Comparison of ENCODE assay signal across 29 cellular contexts in the genomic region with DNA sequence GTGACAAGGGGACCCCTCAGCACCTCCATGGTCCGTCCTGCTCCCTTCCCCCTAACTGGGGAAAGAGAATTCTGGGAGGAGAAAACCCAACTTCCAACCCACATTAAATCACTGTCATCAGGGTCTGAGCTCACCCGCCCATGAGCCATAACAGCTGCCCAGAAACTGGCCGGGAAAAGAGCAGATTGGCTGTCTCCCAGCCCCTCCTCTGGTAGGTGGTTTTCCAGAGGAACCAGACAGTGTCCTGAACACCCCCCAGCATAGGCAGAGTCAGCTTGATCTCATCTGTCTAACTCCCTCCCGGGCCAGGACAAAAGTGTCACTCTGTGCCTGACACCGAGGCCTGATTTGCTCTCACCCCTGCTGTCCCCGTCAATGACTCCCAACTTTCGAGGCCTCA.
"Had no signal": no experiment of that assay in that cellular context is flagged by ENCODE, and none has a peak within 500 bp of the region (broad histone marks: within the 10 kb centered on the region; RNA-seq: fewer than 3 reads in every experiment).

No MANE protein-coding gene starts in this region.

- H3K9me3 Mint-ChIP-seq: effector memory CD8-positive, alpha-beta T cell; naive thymus-derived CD8-positive, alpha-beta T cell had no signal

- H3K4me3 ChIP-seq: coronary artery, gastroesophageal sphincter, heart left ventricle, hepatocyte, left lung, right atrium auricular region, smooth muscle cell, suprapubic skin, transverse colon, vagina had no signal

- H3K4me3 Mint-ChIP-seq: effector memory CD8-positive, alpha-beta T cell; naive thymus-derived CD8-positive, alpha-beta T cell; stimulated activated naive CD8-positive, alpha-beta T cell treated with anti-CD3 and anti-CD28 coated beads, Interleukin-15, amount 100 ng/mL, for 72 hours had no signal

- H3K27ac ChIP-seq: coronary artery, foreskin keratinocyte, gastroesophageal sphincter, heart left ventricle, hepatocyte, left lung, neutrophil, parathyroid adenoma, right atrium auricular region, suprapubic skin, vagina had no signal

- ATAC-seq: effector memory CD8-positive, alpha-beta T cell; esophagus mucosa; foreskin keratinocyte; gastroesophageal sphincter; heart left ventricle; left cardiac atrium; left lung; naive thymus-derived CD8-positive, alpha-beta T cell; sciatic nerve; stimulated activated naive CD8-positive, alpha-beta T cell treated with anti-CD3 and anti-CD28 coated beads, Interleukin-15, amount 100 ng/mL, for 72 hours had no signal

- DNase-seq: dermis blood vessel endothelial cell; effector memory CD8-positive, alpha-beta T cell; foreskin keratinocyte; heart left ventricle; left cardiac atrium; left lung; mesenchymal stem cell; midbrain; naive thymus-derived CD8-positive, alpha-beta T cell; nephron progenitor cell; stimulated activated CD4-positive, alpha-beta T cell treated with anti-CD3 and anti-CD28 coated beads, Interleukin-12 subunit alpha, Interleukin-12 subunit beta, amount 100 ng/mL, for 4 hours; stimulated activated CD4-positive, alpha-beta T cell treated with anti-CD3 and anti-CD28 coated beads, Interleukin-1b, Interleukin-23, amount 100 ng/mL, for 48 hours; stimulated activated CD4-positive, alpha-beta T cell treated with anti-CD3 and anti-CD28 coated beads, Interleukin-4, amount 100 ng/mL, for 1 hour; stimulated activated CD8-positive, alpha-beta memory T cell treated with anti-CD3 and anti-CD28 coated beads, Interleukin-4, amount 100 ng/mL, for 48 hours; stimulated activated naive CD4-positive, alpha-beta T cell; stimulated activated naive CD8-positive, alpha-beta T cell treated with anti-CD3 and anti-CD28 coated beads, Interleukin-15, amount 100 ng/mL, for 72 hours; transverse colon had no signal

- H3K9ac ChIP-seq: parathyroid adenoma had no signal

- H3K27ac Mint-ChIP-seq: effector memory CD8-positive, alpha-beta T cell; progenitor cell of endocrine pancreas; stimulated activated naive CD8-positive, alpha-beta T cell treated with anti-CD3 and anti-CD28 coated beads, Interleukin-15, amount 100 ng/mL, for 72 hours had no signal

- H3K4me1 ChIP-seq: foreskin keratinocyte, gastroesophageal sphincter, heart left ventricle, left lung, parathyroid adenoma, right atrium auricular region, vagina had no signal

- H3K27me3 ChIP-seq: foreskin keratinocyte, gastroesophageal sphincter, hepatocyte, left lung, neutrophil, right atrium auricular region, suprapubic skin, transverse colon, vagina had no signal

- H3K36me3 Mint-ChIP-seq: naive thymus-derived CD8-positive, alpha-beta T cell had no signal

- H3K9me3 ChIP-seq: heart left ventricle, left lung, neutrophil, right atrium auricular region, suprapubic skin, transverse colon, vagina had no signal

- H3K27me3 Mint-ChIP-seq: naive thymus-derived CD8-positive, alpha-beta T cell; stimulated activated naive CD8-positive, alpha-beta T cell treated with anti-CD3 and anti-CD28 coated beads, Interleukin-15, amount 100 ng/mL, for 72 hours had no signal

- H3K36me3 ChIP-seq: gastroesophageal sphincter, heart left ventricle, left lung, neutrophil, right atrium auricular region, suprapubic skin, transverse colon, vagina had no signal
